Comparison of ENCODE assay signal across 1 cellular context in the genomic region with DNA sequence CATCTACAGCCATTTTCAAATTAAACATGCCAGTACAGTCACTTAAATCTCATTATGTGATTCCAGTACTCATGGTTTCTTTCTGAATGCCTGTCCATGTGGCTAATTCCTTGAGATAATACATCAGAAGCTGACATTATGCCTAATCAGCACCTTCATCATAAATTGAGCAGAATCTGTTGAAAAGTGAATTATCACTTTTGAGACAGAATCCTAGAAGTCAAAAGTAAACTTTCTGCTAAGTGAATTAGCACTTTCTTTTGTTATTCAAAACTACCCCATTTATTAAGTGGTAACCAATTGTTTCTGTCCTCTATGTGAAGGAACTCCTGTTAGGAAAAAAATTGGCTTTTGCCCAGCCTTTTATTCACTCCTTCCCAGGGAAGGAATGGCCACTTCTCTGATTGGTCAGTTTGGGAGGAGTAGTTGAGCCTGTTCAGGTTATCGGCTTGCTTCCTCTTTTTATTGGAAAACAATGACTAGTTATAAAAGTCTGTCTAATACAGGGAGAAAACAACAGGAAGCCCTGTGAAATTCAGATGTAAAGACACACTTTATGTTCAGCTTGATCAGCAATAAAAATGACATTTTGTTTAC.
TF ChIP-seq lines count a peak whose summit lies in the region.

No MANE protein-coding gene starts in this region.

TF ChIP-seq in WTC11, 78 proteins besides CTCF, POLR2A, EP300 and RAD21 (continued from another document):
- TF ChIP-seq, protein P1, sequence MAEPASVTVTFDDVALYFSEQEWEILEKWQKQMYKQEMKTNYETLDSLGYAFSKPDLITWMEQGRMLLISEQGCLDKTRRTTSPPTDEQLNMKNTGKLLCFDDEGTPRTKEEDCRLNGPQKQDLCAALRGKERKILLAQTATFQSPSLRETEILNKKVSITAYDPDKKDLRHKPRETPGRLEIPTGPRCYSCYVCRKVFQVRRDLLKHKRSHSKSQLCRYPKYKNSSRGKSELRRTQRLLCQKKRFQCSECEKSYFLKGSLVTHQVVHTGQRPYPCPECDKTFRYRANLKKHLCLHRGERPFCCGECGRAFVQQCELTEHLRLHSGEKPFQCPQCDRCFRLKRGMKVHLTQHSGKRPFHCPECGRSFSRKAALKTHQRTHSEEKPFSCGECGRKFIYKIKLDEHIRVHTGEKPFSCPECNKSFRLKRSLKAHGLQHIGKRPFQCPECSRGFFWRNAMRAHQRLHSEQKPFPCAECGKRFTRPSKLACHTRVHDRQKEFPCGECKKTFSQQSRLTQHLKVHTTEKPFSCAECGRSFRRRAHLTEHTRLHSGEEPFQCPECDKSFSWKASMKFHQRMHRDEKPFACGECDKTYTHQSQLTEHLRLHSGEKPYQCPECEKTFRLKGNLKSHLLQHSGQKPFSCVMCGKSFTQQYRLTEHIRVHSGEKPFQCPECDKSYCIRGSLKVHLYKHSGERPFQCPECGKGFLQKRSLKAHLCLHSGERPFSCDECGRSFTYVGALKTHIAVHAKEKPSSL (CRISPR knock-in tag; conservative IDR thresholded peaks at IDR 0.05) = no peak
- no peak for TF ChIP-seq ZNF263 (CRISPR knock-in tag; IDR thresholded peaks at IDR 0.05; ENCODE audit: low read depth)
